8 cellular contexts compared by ENCODE assay signal in genomic region chr10:99620713-99621453, GRCh38. TPM values are rescaled to one million over a fixed set of nuclear protein-coding genes. Genes with fewer than 3 reads are reported as not detected.
A peak's percentile ranks its signal among the peaks of the same experiment; 100 is the strongest.
DNase-seq lines count a peak whose midpoint lies in the region; ATAC-seq and TF ChIP-seq lines count a peak whose summit lies in the region.

No MANE protein-coding gene starts in this region.

- H3K27ac Mint-ChIP-seq in T-helper 17 cell = peak overlapping the region; percentile 94

- H3K4me1 ChIP-seq in right atrium auricular region (peaks cover 0 to 38% of the 10 kb centered on the region in 2 donors), uterus (peaks cover 7 to 22% of the 10 kb centered on the region in 2 donors)

- peak; percentile 90 for ATAC-seq in HG02759 (IDR thresholded peaks at IDR 0.05; ENCODE audit: unreplicated experiment)
- peak; percentile 88 for ATAC-seq in T-helper 17 cell

- H3K27me3 ChIP-seq in right atrium auricular region = no peaks in the 10 kb centered on the region
- no peaks in the 10 kb centered on the region for H3K27me3 ChIP-seq in uterus

- peak overlapping the region; percentile 95 for H3K4me3 Mint-ChIP-seq in T-helper 17 cell

- H3K36me3 ChIP-seq in right atrium auricular region = no peaks in the 10 kb centered on the region
- no peaks in the 10 kb centered on the region for H3K36me3 ChIP-seq in uterus

- TF ChIP-seq CTCF in GM12865 (IDR thresholded peaks at IDR 0.05; ENCODE audit: insufficient read depth, low read depth, low read length, missing control alignments) (no peak), right atrium auricular region (IDR thresholded peaks at IDR 0.05) (no peak), uterus (IDR thresholded peaks at IDR 0.05) (peak in 1 of 4 experiments; percentile 17)

- H3K9me3 ChIP-seq in T-helper 17 cell (ENCODE audit: control insufficient read depth, low read length, poor library complexity, severe bottlenecking) = no peaks in the 10 kb centered on the region
- no peaks in the 10 kb centered on the region for H3K9me3 ChIP-seq in right atrium auricular region
- H3K9me3 ChIP-seq in uterus = no peaks in the 10 kb centered on the region

- peaks cover 35% of the 10 kb centered on the region for H3K4me1 Mint-ChIP-seq in T-helper 17 cell

- DNase-seq in GM12865 (ENCODE audit: low read depth) = peak; percentile 89
- peak; percentile 21 for DNase-seq in NCI-H1417 treated with DMSO at 0.1 percent for 48 hours (lab: John Stamatoyannopoulos, UW)
- peak; percentile 66 to 85 (median 77) for DNase-seq in T-helper 17 cell
- peak; percentile 97 for DNase-seq in right atrium auricular region (ENCODE audit: low spot score)
- DNase-seq in pulmonary artery endothelial cell (ENCODE audit: low read depth, low spot score) = peak; percentile 72
- peak; percentile 94 to 95 for DNase-seq in uterus

- intact Hi-C loops in uterus (cut with DNase I; ENCODE audit: low total_unique reads) = no loop called here

- H3K27me3 Mint-ChIP-seq in T-helper 17 cell = no peaks in the 10 kb centered on the region

- peak; percentile 63 to 89 for TF ChIP-seq POLR2A in uterus (IDR thresholded peaks at IDR 0.05)

- H3K4me3 ChIP-seq in GM12865 (ENCODE audit: low read depth, low read length) = peak overlapping the region; percentile 71
- peak overlapping the region; percentile 83 to 93 for H3K4me3 ChIP-seq in right atrium auricular region
- peak overlapping the region; percentile 69 to 79 for H3K4me3 ChIP-seq in uterus

- H3K27ac ChIP-seq in angular gyrus (ENCODE audit: low read depth, low read length) (peak overlapping the region; percentile 94), right atrium auricular region (peak overlapping the region; percentile 97 to 100), uterus (peak overlapping the region; percentile 98 to 99)

- H3K36me3 Mint-ChIP-seq in T-helper 17 cell (ENCODE audit: low read depth) = no peaks in the 10 kb centered on the region

RNA-seq across cellular contexts. Expression of gene SLC25A28, which starts 0.6 kb away (rescaled TPM):
- 10 to 100 TPM; 65.5 to 69.4 TPM for total RNA-seq in T-helper 17 cell
- total RNA-seq in right atrium auricular region = 10 to 100 TPM; 15.5 to 17.5 TPM
- 12.4 and 18.1 TPM in 2 replicates for total RNA-seq in pulmonary artery endothelial cell
- 10 to 100 TPM; 11.0 to 72.4 (median 38.8) TPM for total RNA-seq in uterus

RNA-seq across cellular contexts. Expression of gene ENTPD7, which starts 38.4 kb away (rescaled TPM):
- total RNA-seq in T-helper 17 cell (1 to 10 TPM; 2.6 to 3.1 TPM), right atrium auricular region (1 to 10 TPM; 3.5 to 3.7 TPM), pulmonary artery endothelial cell (17.9 and 23.6 TPM in 2 replicates), uterus (10 to 100 TPM in 1 of 4 donors, 1 to 10 TPM in 2, under 1 TPM in 1; 0.26 to 25.2 (median 5.0) TPM)

Comparison
In these comparisons a context has a peak if more than half of its experiments do, and no peak if none do; other contexts are left out.
1. Peak in every context shown above with its lines: DNase-seq, ATAC-seq, H3K4me3 ChIP-seq and H3K27ac ChIP-seq.
2. DNase-seq: peak in every context shown above with its lines; median percentile 97 in right atrium auricular region; 94 in uterus; 89 in GM12865; 77 in T-helper 17 cell; 72 in pulmonary artery endothelial cell; 21 in NCI-H1417 treated with DMSO at 0.1 percent for 48 hours.